In the genomic region with DNA sequence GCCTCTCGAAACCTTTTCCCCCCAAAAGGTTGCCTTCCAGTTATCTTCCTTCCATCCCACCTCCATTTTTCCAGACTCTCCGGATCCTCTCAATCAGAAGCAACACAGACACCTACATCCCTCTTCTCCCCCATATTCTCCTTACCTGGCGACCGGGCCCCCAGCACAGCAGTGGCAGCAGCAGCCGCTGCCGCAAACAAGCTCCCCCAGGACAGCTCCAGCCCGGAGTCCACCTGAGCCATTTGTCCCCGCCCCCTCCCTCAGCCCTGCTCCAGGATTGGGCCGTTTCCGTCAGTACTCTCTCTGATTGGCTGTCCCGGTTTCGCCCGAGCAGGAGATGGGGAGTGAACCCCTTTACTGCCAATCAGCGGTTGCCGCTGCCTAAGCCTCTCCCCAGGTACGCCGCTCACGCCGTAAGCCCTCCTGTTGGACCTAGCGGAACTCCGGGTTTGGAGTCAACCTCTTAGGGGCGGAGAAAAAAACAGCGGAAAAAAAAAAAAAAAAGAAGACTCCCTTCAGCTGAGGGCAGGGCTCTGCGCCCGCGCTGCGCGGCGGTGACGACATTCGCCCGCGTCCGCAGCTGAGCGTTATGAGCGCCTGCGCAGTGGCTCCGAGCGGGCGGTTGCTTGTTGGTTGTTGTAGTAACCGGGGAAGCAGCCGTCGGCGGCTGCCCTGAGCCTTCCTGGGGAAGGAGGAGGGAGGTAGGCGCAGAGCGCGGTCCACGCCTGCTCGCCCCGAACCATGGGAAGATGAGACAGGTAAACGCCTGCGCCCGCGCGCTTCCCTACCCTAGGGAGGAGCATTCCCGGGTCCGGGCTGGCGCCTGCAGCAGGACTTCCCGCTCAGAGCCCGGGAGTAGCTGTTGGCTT, we compare ENCODE assay signal across 1 cellular context.
TF ChIP-seq lines count a peak whose summit lies in the region.

ERG28 (minus strand) TSS at position 247 of the 869 bp plus-strand sequence. CDS start 3,374 bp downstream, outside the sequence.
A gene with protein sequence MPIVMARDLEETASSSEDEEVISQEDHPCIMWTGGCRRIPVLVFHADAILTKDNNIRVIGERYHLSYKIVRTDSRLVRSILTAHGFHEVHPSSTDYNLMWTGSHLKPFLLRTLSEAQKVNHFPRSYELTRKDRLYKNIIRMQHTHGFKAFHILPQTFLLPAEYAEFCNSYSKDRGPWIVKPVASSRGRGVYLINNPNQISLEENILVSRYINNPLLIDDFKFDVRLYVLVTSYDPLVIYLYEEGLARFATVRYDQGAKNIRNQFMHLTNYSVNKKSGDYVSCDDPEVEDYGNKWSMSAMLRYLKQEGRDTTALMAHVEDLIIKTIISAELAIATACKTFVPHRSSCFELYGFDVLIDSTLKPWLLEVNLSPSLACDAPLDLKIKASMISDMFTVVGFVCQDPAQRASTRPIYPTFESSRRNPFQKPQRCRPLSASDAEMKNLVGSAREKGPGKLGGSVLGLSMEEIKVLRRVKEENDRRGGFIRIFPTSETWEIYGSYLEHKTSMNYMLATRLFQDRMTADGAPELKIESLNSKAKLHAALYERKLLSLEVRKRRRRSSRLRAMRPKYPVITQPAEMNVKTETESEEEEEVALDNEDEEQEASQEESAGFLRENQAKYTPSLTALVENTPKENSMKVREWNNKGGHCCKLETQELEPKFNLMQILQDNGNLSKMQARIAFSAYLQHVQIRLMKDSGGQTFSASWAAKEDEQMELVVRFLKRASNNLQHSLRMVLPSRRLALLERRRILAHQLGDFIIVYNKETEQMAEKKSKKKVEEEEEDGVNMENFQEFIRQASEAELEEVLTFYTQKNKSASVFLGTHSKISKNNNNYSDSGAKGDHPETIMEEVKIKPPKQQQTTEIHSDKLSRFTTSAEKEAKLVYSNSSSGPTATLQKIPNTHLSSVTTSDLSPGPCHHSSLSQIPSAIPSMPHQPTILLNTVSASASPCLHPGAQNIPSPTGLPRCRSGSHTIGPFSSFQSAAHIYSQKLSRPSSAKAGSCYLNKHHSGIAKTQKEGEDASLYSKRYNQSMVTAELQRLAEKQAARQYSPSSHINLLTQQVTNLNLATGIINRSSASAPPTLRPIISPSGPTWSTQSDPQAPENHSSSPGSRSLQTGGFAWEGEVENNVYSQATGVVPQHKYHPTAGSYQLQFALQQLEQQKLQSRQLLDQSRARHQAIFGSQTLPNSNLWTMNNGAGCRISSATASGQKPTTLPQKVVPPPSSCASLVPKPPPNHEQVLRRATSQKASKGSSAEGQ (N-terminal part only) (plus strand): TSS at position 617 of the 869 bp plus-strand sequence. CDS start 1,904 bp downstream, outside the sequence.

TF ChIP-seq in HepG2, 621 proteins besides CTCF, POLR2A, EP300 and RAD21 (continued from another document and continues in another):
- TF ChIP-seq, protein P1, sequence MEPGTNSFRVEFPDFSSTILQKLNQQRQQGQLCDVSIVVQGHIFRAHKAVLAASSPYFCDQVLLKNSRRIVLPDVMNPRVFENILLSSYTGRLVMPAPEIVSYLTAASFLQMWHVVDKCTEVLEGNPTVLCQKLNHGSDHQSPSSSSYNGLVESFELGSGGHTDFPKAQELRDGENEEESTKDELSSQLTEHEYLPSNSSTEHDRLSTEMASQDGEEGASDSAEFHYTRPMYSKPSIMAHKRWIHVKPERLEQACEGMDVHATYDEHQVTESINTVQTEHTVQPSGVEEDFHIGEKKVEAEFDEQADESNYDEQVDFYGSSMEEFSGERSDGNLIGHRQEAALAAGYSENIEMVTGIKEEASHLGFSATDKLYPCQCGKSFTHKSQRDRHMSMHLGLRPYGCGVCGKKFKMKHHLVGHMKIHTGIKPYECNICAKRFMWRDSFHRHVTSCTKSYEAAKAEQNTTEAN (CRISPR knock-in tag; conservative IDR thresholded peaks at IDR 0.05): 0 out of 2 replicates have a peak, but pooled peaks have one; percentile 15
- TF ChIP-seq JUNB (CRISPR knock-in tag; IDR thresholded peaks at IDR 0.05; ENCODE audit: borderline replicate concordance) (no peak), ZUFSP (CRISPR knock-in tag; IDR thresholded peaks at IDR 0.05; ENCODE audit: borderline replicate concordance) (no peak), ZSCAN9 (CRISPR knock-in tag; IDR thresholded peaks at IDR 0.05; ENCODE audit: borderline replicate concordance) (peak; percentile 41; the same call in 1 of the 2 replicates), PAF1 (CRISPR knock-in tag; IDR thresholded peaks at IDR 0.05) (no peak), GATAD1 (CRISPR knock-in tag; IDR thresholded peaks at IDR 0.05) (peak; percentile 93), MATR3 (CRISPR knock-in tag; IDR thresholded peaks at IDR 0.05) (no peak), IRX3 (CRISPR knock-in tag; IDR thresholded peaks at IDR 0.05; ENCODE audit: borderline replicate concordance, low read depth) (no peak), ZNF232 (CRISPR knock-in tag; IDR thresholded peaks at IDR 0.05; ENCODE audit: borderline replicate concordance) (no peak), ZNF274 (CRISPR knock-in tag; IDR thresholded peaks at IDR 0.05) (peak; percentile 56; the same call in 1 of the 2 replicates), ZNF333 (CRISPR knock-in tag; IDR thresholded peaks at IDR 0.05; ENCODE audit: borderline replicate concordance) (0 out of 2 replicates have a peak, but pooled peaks have one; percentile 57), ZNF343 (CRISPR knock-in tag; IDR thresholded peaks at IDR 0.05) (peak; percentile 25; the same call in 1 of the 2 replicates), HES4 (CRISPR knock-in tag; IDR thresholded peaks at IDR 0.05; ENCODE audit: borderline replicate concordance) (peak; percentile 47; the same call in 1 of the 2 replicates), THAP11 (CRISPR knock-in tag; IDR thresholded peaks at IDR 0.05) (peak; percentile 90), DBP (CRISPR knock-in tag; IDR thresholded peaks at IDR 0.05; ENCODE audit: not compliant biosample characterization) (no peak), AKAP8 (CRISPR knock-in tag; IDR thresholded peaks at IDR 0.05) (no peak), TFAP4 (IDR thresholded peaks at IDR 0.05; ENCODE audit: borderline replicate concordance, low read depth) (peak; percentile 84; the same call in 1 of the 2 replicates), SNAPC5 (CRISPR knock-in tag; IDR thresholded peaks at IDR 0.05; ENCODE audit: borderline replicate concordance) (no peak), ZSCAN21 (CRISPR knock-in tag; IDR thresholded peaks at IDR 0.05; ENCODE audit: borderline replicate concordance) (0 out of 2 replicates have a peak, but pooled peaks have one; percentile 5), TBX2 (CRISPR knock-in tag; IDR thresholded peaks at IDR 0.05; ENCODE audit: borderline replicate concordance) (peak; percentile 32; the same call in 1 of the 2 replicates), ZNF230 (CRISPR knock-in tag; IDR thresholded peaks at IDR 0.05) (peak; percentile 30; the same call in 1 of the 2 replicates), ZNF12 (CRISPR knock-in tag; IDR thresholded peaks at IDR 0.05) (no peak), FLYWCH1 (CRISPR knock-in tag; IDR thresholded peaks at IDR 0.05) (no peak), ZNF329 (CRISPR knock-in tag; IDR thresholded peaks at IDR 0.05; ENCODE audit: low read depth) (no peak; the same call in 1 of the 2 replicates), ZSCAN12 (CRISPR knock-in tag; IDR thresholded peaks at IDR 0.05) (peak; percentile 79; the same call in 1 of the 2 replicates), ZNF496 (CRISPR knock-in tag; IDR thresholded peaks at IDR 0.05; ENCODE audit: insufficient replicate concordance) (no peak)
- TF ChIP-seq, protein P2, sequence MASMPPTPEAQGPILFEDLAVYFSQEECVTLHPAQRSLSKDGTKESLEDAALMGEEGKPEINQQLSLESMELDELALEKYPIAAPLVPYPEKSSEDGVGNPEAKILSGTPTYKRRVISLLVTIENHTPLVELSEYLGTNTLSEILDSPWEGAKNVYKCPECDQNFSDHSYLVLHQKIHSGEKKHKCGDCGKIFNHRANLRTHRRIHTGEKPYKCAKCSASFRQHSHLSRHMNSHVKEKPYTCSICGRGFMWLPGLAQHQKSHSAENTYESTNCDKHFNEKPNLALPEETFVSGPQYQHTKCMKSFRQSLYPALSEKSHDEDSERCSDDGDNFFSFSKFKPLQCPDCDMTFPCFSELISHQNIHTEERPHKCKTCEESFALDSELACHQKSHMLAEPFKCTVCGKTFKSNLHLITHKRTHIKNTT (CRISPR knock-in tag; IDR thresholded peaks at IDR 0.05): no peak
- TF ChIP-seq, protein P3, sequence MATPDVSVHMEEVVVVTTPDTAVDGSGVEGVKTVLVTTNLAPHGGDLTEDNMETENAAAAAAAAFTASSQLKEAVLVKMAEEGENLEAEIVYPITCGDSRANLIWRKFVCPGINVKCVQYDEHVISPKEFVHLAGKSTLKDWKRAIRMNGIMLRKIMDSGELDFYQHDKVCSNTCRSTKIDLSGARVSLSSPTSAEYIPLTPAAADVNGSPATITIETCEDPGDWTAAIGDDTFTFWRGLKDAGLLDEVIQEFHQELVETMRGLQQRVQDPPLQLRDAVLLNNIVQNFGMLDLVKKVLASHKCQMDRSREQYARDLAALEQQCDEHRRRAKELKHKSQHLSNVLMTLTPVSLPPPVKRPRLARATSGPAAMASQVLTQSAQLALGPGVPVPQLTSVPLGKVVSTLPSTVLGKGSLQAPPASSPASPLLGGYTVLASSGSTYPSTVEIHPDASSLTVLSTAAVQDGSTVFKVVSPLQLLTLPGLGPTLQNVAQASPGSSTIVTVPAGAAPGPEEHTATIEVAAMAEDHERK (CRISPR knock-in tag; IDR thresholded peaks at IDR 0.05; ENCODE audit: low read depth): no peak; the same call in none of the 2 replicates
- TF ChIP-seq, protein P4, sequence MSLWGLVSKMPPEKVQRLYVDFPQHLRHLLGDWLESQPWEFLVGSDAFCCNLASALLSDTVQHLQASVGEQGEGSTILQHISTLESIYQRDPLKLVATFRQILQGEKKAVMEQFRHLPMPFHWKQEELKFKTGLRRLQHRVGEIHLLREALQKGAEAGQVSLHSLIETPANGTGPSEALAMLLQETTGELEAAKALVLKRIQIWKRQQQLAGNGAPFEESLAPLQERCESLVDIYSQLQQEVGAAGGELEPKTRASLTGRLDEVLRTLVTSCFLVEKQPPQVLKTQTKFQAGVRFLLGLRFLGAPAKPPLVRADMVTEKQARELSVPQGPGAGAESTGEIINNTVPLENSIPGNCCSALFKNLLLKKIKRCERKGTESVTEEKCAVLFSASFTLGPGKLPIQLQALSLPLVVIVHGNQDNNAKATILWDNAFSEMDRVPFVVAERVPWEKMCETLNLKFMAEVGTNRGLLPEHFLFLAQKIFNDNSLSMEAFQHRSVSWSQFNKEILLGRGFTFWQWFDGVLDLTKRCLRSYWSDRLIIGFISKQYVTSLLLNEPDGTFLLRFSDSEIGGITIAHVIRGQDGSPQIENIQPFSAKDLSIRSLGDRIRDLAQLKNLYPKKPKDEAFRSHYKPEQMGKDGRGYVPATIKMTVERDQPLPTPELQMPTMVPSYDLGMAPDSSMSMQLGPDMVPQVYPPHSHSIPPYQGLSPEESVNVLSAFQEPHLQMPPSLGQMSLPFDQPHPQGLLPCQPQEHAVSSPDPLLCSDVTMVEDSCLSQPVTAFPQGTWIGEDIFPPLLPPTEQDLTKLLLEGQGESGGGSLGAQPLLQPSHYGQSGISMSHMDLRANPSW (CRISPR knock-in tag; IDR thresholded peaks at IDR 0.05; ENCODE audit: borderline replicate concordance): no peak
- TF ChIP-seq, protein P5, sequence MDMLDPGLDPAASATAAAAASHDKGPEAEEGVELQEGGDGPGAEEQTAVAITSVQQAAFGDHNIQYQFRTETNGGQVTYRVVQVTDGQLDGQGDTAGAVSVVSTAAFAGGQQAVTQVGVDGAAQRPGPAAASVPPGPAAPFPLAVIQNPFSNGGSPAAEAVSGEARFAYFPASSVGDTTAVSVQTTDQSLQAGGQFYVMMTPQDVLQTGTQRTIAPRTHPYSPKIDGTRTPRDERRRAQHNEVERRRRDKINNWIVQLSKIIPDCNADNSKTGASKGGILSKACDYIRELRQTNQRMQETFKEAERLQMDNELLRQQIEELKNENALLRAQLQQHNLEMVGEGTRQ (IDR thresholded peaks at IDR 0.05; ENCODE audit: low read depth, low read length): no peak
- TF ChIP-seq, protein P5 (CRISPR knock-in tag; IDR thresholded peaks at IDR 0.05; ENCODE audit: borderline replicate concordance): peak; percentile 70; the same call in 1 of the 2 replicates
- TF ChIP-seq, protein P6, sequence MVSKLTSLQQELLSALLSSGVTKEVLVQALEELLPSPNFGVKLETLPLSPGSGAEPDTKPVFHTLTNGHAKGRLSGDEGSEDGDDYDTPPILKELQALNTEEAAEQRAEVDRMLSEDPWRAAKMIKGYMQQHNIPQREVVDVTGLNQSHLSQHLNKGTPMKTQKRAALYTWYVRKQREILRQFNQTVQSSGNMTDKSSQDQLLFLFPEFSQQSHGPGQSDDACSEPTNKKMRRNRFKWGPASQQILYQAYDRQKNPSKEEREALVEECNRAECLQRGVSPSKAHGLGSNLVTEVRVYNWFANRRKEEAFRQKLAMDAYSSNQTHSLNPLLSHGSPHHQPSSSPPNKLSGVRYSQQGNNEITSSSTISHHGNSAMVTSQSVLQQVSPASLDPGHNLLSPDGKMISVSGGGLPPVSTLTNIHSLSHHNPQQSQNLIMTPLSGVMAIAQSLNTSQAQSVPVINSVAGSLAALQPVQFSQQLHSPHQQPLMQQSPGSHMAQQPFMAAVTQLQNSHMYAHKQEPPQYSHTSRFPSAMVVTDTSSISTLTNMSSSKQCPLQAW (CRISPR knock-in tag; IDR thresholded peaks at IDR 0.05): peak; percentile 78; the same call in 1 of the 2 replicates
